6 cellular contexts compared by ENCODE assay signal in genomic region chr12:6970096-6970527, GRCh38. TPM values are rescaled to one million over a fixed set of nuclear protein-coding genes. Genes with fewer than 3 reads are reported as not detected.
DNase-seq lines count a peak whose midpoint lies in the region; ATAC-seq and TF ChIP-seq lines count a peak whose summit lies in the region.

No MANE protein-coding gene starts in this region.

- peaks cover 72% of the 10 kb centered on the region for H3K79me2 ChIP-seq in hepatocyte

- ATAC-seq in GM21619 (IDR thresholded peaks at IDR 0.05; ENCODE audit: unreplicated experiment) = peak; percentile 10

- no peaks in the 10 kb centered on the region for H3K9me2 ChIP-seq in hepatocyte (replicated peaks; ENCODE audit: insufficient read depth)

- no peak for TF ChIP-seq CTCF in hepatocyte (IDR thresholded peaks at IDR 0.05; ENCODE audit: poor library complexity)
- no peak for TF ChIP-seq CTCF in uterus (IDR thresholded peaks at IDR 0.05)

- H3K36me3 ChIP-seq in hepatocyte (replicated peaks; ENCODE audit: insufficient read depth, low read depth) (no peaks in the 10 kb centered on the region), uterus (no peaks in the 10 kb centered on the region)

- peaks cover 6% of the 10 kb centered on the region for H4K20me1 ChIP-seq in hepatocyte (ENCODE audit: insufficient read depth, poor library complexity, severe bottlenecking)

- H3K4me3 ChIP-seq in hepatocyte = peak overlapping the region; percentile 51
- H3K4me3 ChIP-seq in uterus = peak overlapping the region; percentile 76 to 93

- DNase-seq in RPMI7951 (ENCODE audit: low read depth) (peak; percentile 3), hepatocyte (ENCODE audit: low spot score) (no peak), uterus (peak in 1 of 2 donors; percentile 65), ureter (ENCODE audit: low spot score) (no peak), AG08396 (ENCODE audit: low spot score) (no peak)

- 3% methylated on average over 18 of the region's 31 CpGs for WGBS in hepatocyte (ENCODE audit: low lambda C conversion rate, missing lambda C conversion rate)

- peaks cover 28% of the 10 kb centered on the region for H3K4me1 ChIP-seq in hepatocyte (ENCODE audit: insufficient read depth)
- H3K4me1 ChIP-seq in uterus = peaks cover 7 to 12% of the 10 kb centered on the region in 2 donors

- intact Hi-C loops in uterus (cut with DNase I; ENCODE audit: low total_unique reads) = no loop called here

- H3K27me3 ChIP-seq in hepatocyte (no peaks in the 10 kb centered on the region), uterus (no peaks in the 10 kb centered on the region)

- no peaks in the 10 kb centered on the region for H3K9me3 ChIP-seq in hepatocyte (ENCODE audit: low read depth)
- no peaks in the 10 kb centered on the region for H3K9me3 ChIP-seq in uterus

- H3K27ac ChIP-seq in hepatocyte = peak overlapping the region; percentile 82
- H3K27ac ChIP-seq in uterus = peak overlapping the region; percentile 88 to 89

- TF ChIP-seq POLR2A in uterus (IDR thresholded peaks at IDR 0.05) = no peak

- H2AFZ ChIP-seq in hepatocyte = peak overlapping the region; percentile 10

- H3K4me2 ChIP-seq in hepatocyte = peak overlapping the region; percentile 98

RNA-seq across cellular contexts. Expression of gene PHB2, which starts 0.4 kb away (rescaled TPM):
- 263 and 303 TPM in 2 replicates for total RNA-seq in RPMI7951 (2014; rRNA removed; shearing (Covaris generic))
- total RNA-seq in hepatocyte (186 and 197 TPM in 2 replicates), uterus (100 to 1,000 TPM; 129 to 167 (median 145) TPM), ureter (221 TPM)
- 142 and 143 TPM in 2 replicates for polyA plus RNA-seq in hepatocyte

RNA-seq across cellular contexts. Expression of gene EMG1, which starts 0.6 kb away (rescaled TPM):
- total RNA-seq in RPMI7951 (2014; rRNA removed; shearing (Covaris generic)) = 68.5 and 72.8 TPM in 2 replicates
- 24.3 and 26.8 TPM in 2 replicates for total RNA-seq in hepatocyte
- 50.3 and 51.8 TPM in 2 replicates for polyA plus RNA-seq in hepatocyte
- 10 to 100 TPM; 25.9 to 62.8 (median 44.0) TPM for total RNA-seq in uterus
- total RNA-seq in ureter = 68.0 TPM

RNA-seq across cellular contexts. Expression of gene PTPN6, which starts 19.0 kb away (rescaled TPM):
- total RNA-seq in RPMI7951 (2014; rRNA removed; shearing (Covaris generic)) = 0.24 TPM in 1 of 2 replicates, not detected in the other
- total RNA-seq in hepatocyte (14.5 and 17.2 TPM in 2 replicates), uterus (10 to 100 TPM in 2 of 4 donors, under 1 TPM in 2; 0.59 to 19.8 (median 5.9) TPM), ureter (40.4 TPM)
- polyA plus RNA-seq in hepatocyte = 20.8 and 25.4 TPM in 2 replicates

RNA-seq across cellular contexts. Expression of gene C12orf57, which starts 26.3 kb away (rescaled TPM):
- 245 and 274 TPM in 2 replicates for total RNA-seq in RPMI7951 (2014; rRNA removed; shearing (Covaris generic))
- 219 and 289 TPM in 2 replicates for total RNA-seq in hepatocyte
- 217 and 219 TPM in 2 replicates for polyA plus RNA-seq in hepatocyte
- 1,000 to 10,000 TPM in 2 of 4 donors, 100 to 1,000 TPM in 2; 259 to 2,496 (median 1,289) TPM for total RNA-seq in uterus
- total RNA-seq in ureter = 172 TPM

RNA-seq across cellular contexts. Expression of gene RNU7-1, which starts 26.5 kb away (rescaled TPM):
- not detected in 2 replicates for total RNA-seq in RPMI7951 (2014; rRNA removed; shearing (Covaris generic))
- total RNA-seq in hepatocyte = not detected in 2 replicates
- polyA plus RNA-seq in hepatocyte = not detected in 2 replicates
- total RNA-seq in uterus = not detected
- total RNA-seq in ureter = not detected
